10 cellular contexts compared by ENCODE assay signal in genomic region chr12:124191024-124191359, GRCh38.
DNase-seq lines count a peak whose midpoint lies in the region; ATAC-seq and TF ChIP-seq lines count a peak whose summit lies in the region.
"Had no signal": no experiment of that assay in that cellular context is flagged by ENCODE, and none has a peak within 500 bp of the region (broad histone marks: within the 10 kb centered on the region; RNA-seq: fewer than 3 reads in every experiment).

No MANE protein-coding gene starts in this region.

- H3K27me3 Mint-ChIP-seq in activated CD4-positive, alpha-beta memory T cell treated with anti-CD3 and anti-CD28 coated beads, Interleukin-2, amount 10 ng/mL, durations not matched to agents 7 days and 5 days = no peaks in the 10 kb centered on the region

- H3K4me3 Mint-ChIP-seq in activated CD4-positive, alpha-beta memory T cell treated with anti-CD3 and anti-CD28 coated beads, Interleukin-2, amount 10 ng/mL, durations not matched to agents 7 days and 5 days = no peak overlapping the region

- ATAC-seq in foreskin keratinocyte (peak; percentile 51), upper lobe of left lung (ENCODE audit: low FRiP score in 2 of 2) (no peak), left lobe of liver (no peak)

- H3K36me3 ChIP-seq in H7 (replicated peaks; ENCODE audit: control insufficient read depth, insufficient read depth, low read length) (no peaks in the 10 kb centered on the region), upper lobe of left lung (no peaks in the 10 kb centered on the region)
- H3K36me3 ChIP-seq: ascending aorta had no signal

- POLR2A ChIA-PET in activated CD4-positive, alpha-beta memory T cell treated with anti-CD3 and anti-CD28 coated beads, Interleukin-2, amount 10 ng/mL, durations not matched to agents 7 days and 5 days (lab: Charles Lee) = no interaction called here

- no peaks in the 10 kb centered on the region for H3K27me3 ChIP-seq in H7 (ENCODE audit: control insufficient read depth, insufficient read depth, low read length)
- H3K27me3 ChIP-seq in foreskin keratinocyte = no peaks in the 10 kb centered on the region
- H3K27me3 ChIP-seq in upper lobe of left lung = no peaks in the 10 kb centered on the region
- H3K27me3 ChIP-seq: ascending aorta had no signal

- no peak for TF ChIP-seq EP300 in upper lobe of left lung (IDR thresholded peaks at IDR 0.05)

- H3K4me1 Mint-ChIP-seq in activated CD4-positive, alpha-beta memory T cell treated with anti-CD3 and anti-CD28 coated beads, Interleukin-2, amount 10 ng/mL, durations not matched to agents 7 days and 5 days = peaks cover 16% of the 10 kb centered on the region

- peaks cover under 1% of the 10 kb centered on the region for H3K9me3 Mint-ChIP-seq in activated CD4-positive, alpha-beta memory T cell treated with anti-CD3 and anti-CD28 coated beads, Interleukin-2, amount 10 ng/mL, durations not matched to agents 7 days and 5 days

- WGBS in upper lobe of left lung, 2 donors = 79 to 80% methylated on average over 1 to 3 of the region's 3 CpGs

- H3K27ac Mint-ChIP-seq in activated CD4-positive, alpha-beta memory T cell treated with anti-CD3 and anti-CD28 coated beads, Interleukin-2, amount 10 ng/mL, durations not matched to agents 7 days and 5 days = no peak overlapping the region

- H3K4me1 ChIP-seq in foreskin keratinocyte = no peaks in the 10 kb centered on the region
- H3K4me1 ChIP-seq in upper lobe of left lung = peaks cover 11 to 16% (median 13%) of the 10 kb centered on the region in 4 donors

- CTCF ChIA-PET in activated CD4-positive, alpha-beta memory T cell treated with anti-CD3 and anti-CD28 coated beads, Interleukin-2, amount 10 ng/mL, durations not matched to agents 7 days and 5 days (lab: Charles Lee) = no interaction called here

- H3K4me3 ChIP-seq in H7 (ENCODE audit: insufficient read depth, low read depth, low read length) (no peak overlapping the region), upper lobe of left lung (no peak overlapping the region)
- H3K4me3 ChIP-seq: ascending aorta had no signal

- H3K36me3 Mint-ChIP-seq in activated CD4-positive, alpha-beta memory T cell treated with anti-CD3 and anti-CD28 coated beads, Interleukin-2, amount 10 ng/mL, durations not matched to agents 7 days and 5 days (ENCODE audit: low read depth) = no peaks in the 10 kb centered on the region

- H3K9me3 ChIP-seq in upper lobe of left lung = no peaks in the 10 kb centered on the region
- H3K9me3 ChIP-seq: ascending aorta had no signal

- TF ChIP-seq CTCF in foreskin keratinocyte (conservative IDR thresholded peaks at IDR 0.05) (no peak), upper lobe of left lung (IDR thresholded peaks at IDR 0.05) (no peak)

- peak; percentile 17 for DNase-seq in AG08396 (ENCODE audit: low spot score)
- peak; percentile 67 for DNase-seq in H7
- DNase-seq in RKO (ENCODE audit: low spot score) = peak; percentile 52
- DNase-seq in foreskin keratinocyte = no peak
- DNase-seq in cortex of kidney (lab: John Stamatoyannopoulos, UW) = no peak
- DNase-seq in activated CD4-positive, alpha-beta memory T cell treated with anti-CD3 and anti-CD28 coated beads, Interleukin-2, amount 10 ng/mL, durations not matched to agents 7 days and 5 days = no peak
- DNase-seq in upper lobe of left lung = no peak
- no peak for DNase-seq in left lobe of liver (ENCODE audit: low spot score)
- DNase-seq: mammary epithelial cell had no signal

- TF ChIP-seq POLR2A in upper lobe of left lung (IDR thresholded peaks at IDR 0.05) = no peak

- H3K27ac ChIP-seq in foreskin keratinocyte = no peak overlapping the region
- H3K27ac ChIP-seq in upper lobe of left lung = no peak overlapping the region
- H3K27ac ChIP-seq: ascending aorta had no signal

Comparison
In these comparisons a context has a peak if more than half of its experiments do, and no peak if none do; other contexts are left out.
1. DNase-seq: peak in AG08396 (single experiment), H7 (single experiment) and RKO (single experiment); none in foreskin keratinocyte (0 of 2), cortex of kidney (single experiment), activated CD4-positive, alpha-beta memory T cell treated with anti-CD3 and anti-CD28 coated beads, Interleukin-2, amount 10 ng/mL, durations not matched to agents 7 days and 5 days (single experiment), upper lobe of left lung (0 of 2) and left lobe of liver (single experiment).